Comparison of ENCODE assay signal across 11 cellular contexts in the genomic region with DNA sequence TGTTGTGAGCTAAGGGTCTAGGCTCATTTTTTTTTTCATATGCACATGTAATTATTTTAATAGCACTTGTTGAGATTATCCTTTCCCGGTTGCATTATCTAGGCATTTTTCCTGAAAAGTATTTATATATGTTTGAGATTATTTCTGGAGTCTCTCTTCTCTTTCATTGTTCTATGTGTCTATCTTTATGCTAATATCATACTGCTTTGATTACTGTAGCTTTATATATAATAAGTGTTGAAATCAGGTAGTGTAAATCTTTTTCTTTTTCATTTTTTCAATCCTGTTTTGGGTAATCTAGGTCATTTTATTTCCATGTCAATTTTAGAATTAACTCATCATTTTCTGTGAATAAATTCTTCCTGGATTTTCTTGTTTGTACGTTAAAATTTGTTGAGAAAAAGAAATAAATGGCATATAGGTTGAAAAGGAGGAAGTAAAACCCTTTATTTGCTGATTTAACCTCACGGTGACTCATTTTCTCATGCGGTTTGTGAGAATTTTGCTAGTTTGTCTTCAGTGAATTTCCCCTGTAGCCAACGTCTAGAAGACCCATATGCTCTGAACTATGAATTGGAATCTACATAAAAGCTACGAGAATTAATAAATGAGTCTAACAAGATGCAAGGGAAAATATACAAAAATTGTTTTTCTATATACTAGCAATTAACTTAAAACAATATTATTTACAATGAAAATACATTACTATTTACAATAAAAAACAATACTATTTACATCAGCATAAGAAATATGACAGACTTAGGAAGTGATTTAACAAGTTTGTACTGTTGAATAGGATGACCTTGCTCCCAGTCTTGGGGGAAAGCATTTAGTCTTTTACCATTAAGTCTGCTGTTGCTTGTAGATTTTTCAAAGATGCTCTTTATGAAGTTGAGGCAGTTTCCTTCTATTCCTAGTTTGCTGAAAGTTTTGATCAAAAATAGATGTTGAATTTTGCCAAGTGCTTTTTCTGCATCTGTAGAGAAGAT. TPM values are rescaled to one million over a fixed set of nuclear protein-coding genes. Genes with fewer than 3 reads are reported as not detected.
DNase-seq lines count a peak whose midpoint lies in the region; ATAC-seq and TF ChIP-seq lines count a peak whose summit lies in the region.
"Had no signal": no experiment of that assay in that cellular context is flagged by ENCODE, and none has a peak within 500 bp of the region (broad histone marks: within the 10 kb centered on the region; RNA-seq: fewer than 3 reads in every experiment).

No MANE protein-coding gene starts in this region.

- no peaks in the 10 kb centered on the region for H3K36me3 ChIP-seq in osteoblast (ENCODE audit: insufficient read depth, low read length)
- H3K36me3 ChIP-seq: lower lobe of right lung had no signal

- peak; percentile 85 for ATAC-seq in GM18873 (IDR thresholded peaks at IDR 0.05; ENCODE audit: low FRiP score, unreplicated experiment)
- peak; percentile 86 for ATAC-seq in HG02588 (IDR thresholded peaks at IDR 0.05; ENCODE audit: unreplicated experiment)
- ATAC-seq: lower lobe of right lung had no signal

- TF ChIP-seq POLR2A in lower leg skin (IDR thresholded peaks at IDR 0.05): no peak

- peak; percentile 72 for DNase-seq in HT1080 (ENCODE audit: low read depth)
- DNase-seq in glomerular visceral epithelial cell (ENCODE audit: extremely low spot score): peak; percentile 8
- DNase-seq in activated CD4-positive, alpha-beta T cell treated with anti-CD3 and anti-CD28 coated beads for 1 hour: no peak
- DNase-seq in lower leg skin (ENCODE audit: low spot score in 2 of 2): no peak
- DNase-seq in osteoblast (ENCODE audit: insufficient read length, low spot score, missing footprints): no peak
- DNase-seq in NCI-H1105 treated with DMSO at 0.1 percent for 48 hours (lab: John Stamatoyannopoulos, UW): no peak
- DNase-seq: activated CD4-positive, alpha-beta memory T cell treated with anti-CD3 and anti-CD28 coated beads, Interleukin-2, amount 10 ng/mL, durations not matched to agents 7 days and 5 days; lower lobe of right lung; NCI-H2081 treated with DMSO at 0.1 percent for 48 hours had no signal

- intact Hi-C loops in lower leg skin (cut with DNase I; ENCODE audit: low total_unique reads): no loop called here

- H3K27me3 ChIP-seq in osteoblast (ENCODE audit: insufficient read depth, low read length): peaks cover 2% of the 10 kb centered on the region

- TF ChIP-seq CTCF in lower leg skin (IDR thresholded peaks at IDR 0.05): no peak
- TF ChIP-seq CTCF in osteoblast (IDR thresholded peaks at IDR 0.05; ENCODE audit: extremely low read depth, low read depth, low read length): no peak

- H3K4me3 ChIP-seq in lower leg skin (ENCODE audit: low read depth, poor library complexity, severe bottlenecking) (no peak overlapping the region), osteoblast (ENCODE audit: insufficient read depth, low read length) (no peak overlapping the region)
- H3K4me3 ChIP-seq: lower lobe of right lung had no signal

- H3K79me2 ChIP-seq in osteoblast (ENCODE audit: insufficient read depth, low read length): no peaks in the 10 kb centered on the region

- H2AFZ ChIP-seq in osteoblast (ENCODE audit: low read length): no peak overlapping the region

- H4K20me1 ChIP-seq in osteoblast (ENCODE audit: insufficient read depth, low read length): no peaks in the 10 kb centered on the region

- no peaks in the 10 kb centered on the region for H3K9me3 ChIP-seq in osteoblast (ENCODE audit: low read depth, low read length)
- H3K9me3 ChIP-seq: lower lobe of right lung had no signal

- H3K27ac ChIP-seq in osteoblast (ENCODE audit: low read depth, low read length): no peak overlapping the region
- H3K27ac ChIP-seq: lower lobe of right lung had no signal

- H3K4me2 ChIP-seq in osteoblast (ENCODE audit: insufficient read depth, low read length): no peak overlapping the region

- WGBS in lower leg skin, 2 donors: 75 to 77% methylated on average over 6 of the region's 6 CpGs

- no peaks in the 10 kb centered on the region for H3K4me1 ChIP-seq in osteoblast (ENCODE audit: insufficient read depth, low read length)
- H3K4me1 ChIP-seq: lower lobe of right lung had no signal

RNA-seq across cellular contexts. Expression of a gene that starts 54.7 kb away (rescaled TPM):
- total RNA-seq in HT1080 (2014; rRNA removed; shearing (Covaris generic)): 1.5 TPM in 2 replicates
- 0.14 and 0.25 TPM in 2 replicates for polyA plus RNA-seq in HT1080 (2015; cell fraction: cytosol; rRNA removed)
- polyA plus RNA-seq in HT1080 (2015; cell fraction: nucleus; rRNA removed): 0.24 and 0.32 TPM in 2 replicates
- total RNA-seq in lower leg skin: under 1 TPM in 2 of 4 donors, not detected in 2; under 0.01 to 0.03 TPM
- 0.29 and 0.72 TPM in 2 replicates for total RNA-seq in osteoblast
- total RNA-seq: activated CD4-positive, alpha-beta memory T cell treated with anti-CD3 and anti-CD28 coated beads, Interleukin-2, amount 10 ng/mL, durations not matched to agents 7 days and 5 days had no signal

Comparison
In these comparisons a context has a peak if more than half of its experiments do, and no peak if none do; other contexts are left out.
1. DNase-seq: peak in HT1080 (single experiment) and glomerular visceral epithelial cell (single experiment); none in activated CD4-positive, alpha-beta T cell treated with anti-CD3 and anti-CD28 coated beads for 1 hour (single experiment), lower leg skin (0 of 2), osteoblast (single experiment) and NCI-H1105 treated with DMSO at 0.1 percent for 48 hours (single experiment).